1 cellular context compared by ENCODE assay signal in the genomic region with DNA sequence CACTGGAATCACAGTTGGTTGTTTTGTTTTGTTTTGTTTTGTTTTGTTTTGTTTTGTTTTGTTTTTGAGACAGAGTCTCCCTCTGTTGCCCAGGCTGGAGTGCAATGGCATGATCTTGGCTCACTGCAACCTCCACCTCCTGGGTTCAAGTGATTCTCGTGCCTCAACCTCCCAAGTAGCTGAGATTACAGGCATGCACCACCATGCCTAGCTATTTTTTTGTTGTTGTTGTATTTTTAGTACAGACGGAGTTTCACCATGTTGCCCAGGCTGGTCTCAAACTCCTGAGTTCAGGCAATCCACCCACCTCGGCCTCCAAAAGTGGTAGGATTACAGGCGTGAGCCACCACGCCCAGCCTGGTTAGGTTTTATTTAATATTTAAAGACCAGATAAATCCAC.
DNase-seq lines count a peak whose midpoint lies in the region; ATAC-seq, FAIRE-seq and TF ChIP-seq lines count a peak whose summit lies in the region.
"Not testable (repeated sequence)": the region's sequence is repeated elsewhere in the genome, so short reads cannot be mapped to it uniquely, and the experiment has no call there.

No MANE protein-coding gene starts in this region.

- ATAC-seq in A549 = not testable (repeated sequence)

- not testable (repeated sequence) for H3K4me3 ChIP-seq in A549

- H3K4me2 ChIP-seq in A549 = not testable (repeated sequence)

- whole genome bisulfite sequencing in A549 (ENCODE audit: missing lambda C conversion rate) = 10% methylated on average over 5 of the region's 5 CpGs

- DNase-seq in A549 (ENCODE audit: low read depth in 1 of 2, low spot score in 1 of 2) = not testable (repeated sequence)

- FAIRE-seq in A549 (lab: Jason Lieb, UNC) = not testable (repeated sequence)

- not testable (repeated sequence) for H3K4me1 ChIP-seq in A549

- TF ChIP-seq POLR2A in A549 (IDR thresholded peaks at IDR 0.05; ENCODE audit: low read length) = not testable (repeated sequence)

- TF ChIP-seq RAD21 in A549 (conservative IDR thresholded peaks at IDR 0.05 in 1 of 2, IDR thresholded peaks at IDR 0.05 in 1 of 2) = not testable (repeated sequence)

- POLR2A ChIA-PET in A549 (lab: Yijun Ruan, JAX) = not testable (repeated sequence)

- not testable (repeated sequence) for TF ChIP-seq EP300 in A549 (IDR thresholded peaks at IDR 0.05)

- CTCF ChIA-PET in A549 (lab: Yijun Ruan, JAX) = not testable (repeated sequence)

- not testable (repeated sequence) for H3K9me3 ChIP-seq in A549

- TF ChIP-seq CTCF in A549 (IDR thresholded peaks at IDR 0.05) = not testable (repeated sequence)

- H3K27ac ChIP-seq in A549 = not testable (repeated sequence)

TF ChIP-seq in A549, 52 proteins besides CTCF, POLR2A, EP300 and RAD21:
- TF ChIP-seq RNF2 (IDR thresholded peaks at IDR 0.05; ENCODE audit: borderline replicate concordance, low read depth) (peak; percentile 93), CBX8 (IDR thresholded peaks at IDR 0.05) (peak; percentile 82; the same call in 1 of the 2 replicates)
